ENCODE assay signal across 11 cellular contexts in genomic region chr4:2591189-2591588, GRCh38. TPM values are rescaled to one million over a fixed set of nuclear protein-coding genes. Genes with fewer than 3 reads are reported as not detected.
A peak's percentile ranks its signal among the peaks of the same experiment; 100 is the strongest.
DNase-seq lines count a peak whose midpoint lies in the region; ATAC-seq, FAIRE-seq and TF ChIP-seq lines count a peak whose summit lies in the region.
"Had no signal": no experiment of that assay in that cellular context is flagged by ENCODE, and none has a peak within 500 bp of the region (broad histone marks: within the 10 kb centered on the region; RNA-seq: fewer than 3 reads in every experiment).

No MANE protein-coding gene starts in this region.

- peak overlapping the region; percentile 53 for H3K27ac Mint-ChIP-seq in GM23338

- peak overlapping the region; percentile 93 for H3K27ac ChIP-seq in GM23338 (ENCODE audit: low read depth)
- no peak overlapping the region for H3K27ac ChIP-seq in WERI-Rb-1
- H3K27ac ChIP-seq in left ventricle myocardium inferior (replicated peaks): peak overlapping the region; percentile 49
- H3K27ac ChIP-seq: parathyroid adenoma had no signal

- DNase-seq in GM23338 (ENCODE audit: low spot score) (peak; percentile 67), WERI-Rb-1 (peak; percentile 30), left ventricle myocardium inferior (no peak), retinal pigment epithelial cell (ENCODE audit: low read depth) (peak; percentile 17), NCI-H446 (lab: John Stamatoyannopoulos, UW) (no peak), H54 (ENCODE audit: insufficient read length, low spot score) (no peak), D341Med (ENCODE audit: low spot score) (no peak)
- DNase-seq: NCI-H2081 had no signal

- ATAC-seq in GM23338 (peak; percentile 76), HG03442 (IDR thresholded peaks at IDR 0.05; ENCODE audit: unreplicated experiment) (no peak)

- no peak overlapping the region for H3K4me3 ChIP-seq in GM23338
- no peak overlapping the region for H3K4me3 ChIP-seq in WERI-Rb-1 (ENCODE audit: low read depth, low read length)
- no peak overlapping the region for H3K4me3 ChIP-seq in left ventricle myocardium inferior
- no peak overlapping the region for H3K4me3 ChIP-seq in retinal pigment epithelial cell (ENCODE audit: low read length)

- no peaks in the 10 kb centered on the region for H3K27me3 ChIP-seq in GM23338 (ENCODE audit: insufficient read depth)
- no peaks in the 10 kb centered on the region for H3K27me3 ChIP-seq in WERI-Rb-1 (ENCODE audit: insufficient read depth, low read depth, severe bottlenecking)
- H3K27me3 ChIP-seq in left ventricle myocardium inferior (ENCODE audit: low read depth): no peaks in the 10 kb centered on the region

- FAIRE-seq in H54 (lab: Jason Lieb, UNC): no peak
- FAIRE-seq: endometrium had no signal

- H2AFZ ChIP-seq in GM23338: no peak overlapping the region
- H2AFZ ChIP-seq: parathyroid adenoma had no signal

- no peaks in the 10 kb centered on the region for H3K36me3 ChIP-seq in GM23338 (ENCODE audit: insufficient read depth)
- H3K36me3 ChIP-seq in WERI-Rb-1: peaks cover 3% of the 10 kb centered on the region
- H3K36me3 ChIP-seq in left ventricle myocardium inferior: peaks cover 1% of the 10 kb centered on the region

- peaks cover 100% of the 10 kb centered on the region for H3K79me2 ChIP-seq in GM23338 (replicated peaks; ENCODE audit: insufficient read depth)

- H3K4me3 Mint-ChIP-seq in GM23338: no peak overlapping the region

- H3K4me1 Mint-ChIP-seq in GM23338: peaks cover 56% of the 10 kb centered on the region

- H4K20me1 ChIP-seq in GM23338 (replicated peaks; ENCODE audit: insufficient read depth): peaks cover 68% of the 10 kb centered on the region

- intact Hi-C loops in left ventricle myocardium inferior (cut with micrococcal nuclease): no loop called here

- H3K4me1 ChIP-seq in GM23338 (ENCODE audit: insufficient read depth): peaks cover 55% of the 10 kb centered on the region
- H3K4me1 ChIP-seq in left ventricle myocardium inferior: peaks cover 98% of the 10 kb centered on the region
- H3K4me1 ChIP-seq: parathyroid adenoma had no signal

- peaks cover 7% of the 10 kb centered on the region for H3K27me3 Mint-ChIP-seq in GM23338 (ENCODE audit: insufficient read depth, low read depth, poor library complexity)

- H3K9me3 ChIP-seq in WERI-Rb-1 (ENCODE audit: severe bottlenecking): no peaks in the 10 kb centered on the region
- no peaks in the 10 kb centered on the region for H3K9me3 ChIP-seq in left ventricle myocardium inferior (replicated peaks)

- TF ChIP-seq CTCF in GM23338 (conservative IDR thresholded peaks at IDR 0.05; ENCODE audit: low read depth in 2 of 2) (no peak; a peak in 1 of 4 replicates), WERI-Rb-1 (IDR thresholded peaks at IDR 0.05; ENCODE audit: low read depth, low read length) (no peak), left ventricle myocardium inferior (IDR thresholded peaks at IDR 0.05; ENCODE audit: borderline replicate concordance) (no peak), retinal pigment epithelial cell (conservative IDR thresholded peaks at IDR 0.05; ENCODE audit: low read depth, low read length) (no peak)

- TF ChIP-seq POLR2A in H54 (IDR thresholded peaks at IDR 0.05; ENCODE audit: low read depth, low read length): no peak

- no peaks in the 10 kb centered on the region for H3K36me3 Mint-ChIP-seq in GM23338 (ENCODE audit: low read depth)

- H3K9me2 ChIP-seq in GM23338 (ENCODE audit: insufficient read depth): no peaks in the 10 kb centered on the region

- peaks cover 12% of the 10 kb centered on the region for H3F3A ChIP-seq in GM23338 (replicated peaks; ENCODE audit: low read depth)

- H3K9me3 Mint-ChIP-seq in GM23338: no peaks in the 10 kb centered on the region

- no peak overlapping the region for H3K4me2 ChIP-seq in GM23338

TF ChIP-seq in GM23338, 12 proteins besides CTCF, POLR2A, EP300 and RAD21 (continues in another document):
- TF ChIP-seq EZH2phosphoT487 (IDR thresholded peaks at IDR 0.05; ENCODE audit: unreplicated experiment) (no peak), EZH2 (IDR thresholded peaks at IDR 0.05; ENCODE audit: low read depth, unreplicated experiment) (no peak), CREB1 (CRISPR knock-in tag; IDR thresholded peaks at IDR 0.05; ENCODE audit: low read depth) (no peak; the same call in 1 of the 2 replicates), REST (IDR thresholded peaks at IDR 0.05; ENCODE audit: unreplicated experiment) (no peak), NANOG (IDR thresholded peaks at IDR 0.05; ENCODE audit: borderline replicate concordance) (no peak), STAT1 (IDR thresholded peaks at IDR 0.05; ENCODE audit: unreplicated experiment) (no peak), POLR2AphosphoS5 (IDR thresholded peaks at IDR 0.05; ENCODE audit: low read depth) (no peak), JUNB (IDR thresholded peaks at IDR 0.05; ENCODE audit: unreplicated experiment) (no peak), ZNF114 (CRISPR knock-in tag; IDR thresholded peaks at IDR 0.05) (no peak), ZNF331 (CRISPR knock-in tag; IDR thresholded peaks at IDR 0.05; ENCODE audit: low read depth) (no peak), ETS1 (IDR thresholded peaks at IDR 0.05) (no peak)

RNA-seq across cellular contexts. Expression of gene FAM193A, which starts 54.7 kb away (rescaled TPM):
- 20.8 and 22.9 TPM in 2 replicates for total RNA-seq in GM23338 (2014; rRNA removed; shearing (Covaris generic))
- polyA plus RNA-seq in GM23338 (2016; fragmentation: Nextera tagmentation; extraction: Ambion mirVana): 8.5 and 12.0 TPM in 2 replicates
- 16.0 TPM for total RNA-seq in left ventricle myocardium inferior

Comparison
In these comparisons a context has a peak if more than half of its experiments do, and no peak if none do; other contexts are left out.
1. DNase-seq: peak in GM23338 (single experiment), WERI-Rb-1 (single experiment) and retinal pigment epithelial cell (single experiment); none in left ventricle myocardium inferior (single experiment), NCI-H446 (0 of 2), H54 (single experiment) and D341Med (single experiment).